Comparison of ENCODE assay signal across 8 cellular contexts in the genomic region with DNA sequence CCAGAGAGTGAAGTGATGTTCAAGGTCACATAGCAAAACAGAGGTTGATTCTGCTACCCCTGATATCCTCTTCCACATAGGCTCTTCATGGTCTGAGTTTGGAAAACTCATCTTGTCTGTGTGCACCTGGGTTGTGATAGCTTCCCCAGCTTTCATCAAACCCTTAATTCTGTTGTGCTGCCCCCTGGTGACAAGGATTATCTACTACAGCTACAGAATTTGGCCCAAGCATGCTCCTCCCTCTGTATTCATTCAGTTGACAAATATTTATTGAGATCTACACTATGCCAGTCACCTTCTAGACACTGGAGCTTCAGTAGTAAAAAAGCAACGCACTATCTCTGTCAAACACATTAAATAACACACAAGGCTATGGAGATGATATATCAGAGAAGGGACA. TPM values are rescaled to one million over a fixed set of nuclear protein-coding genes. Genes with fewer than 3 reads are reported as not detected.
DNase-seq lines count a peak whose midpoint lies in the region; ATAC-seq and TF ChIP-seq lines count a peak whose summit lies in the region.

No MANE protein-coding gene starts in this region.

- H3K9me3 ChIP-seq in psoas muscle: no peaks in the 10 kb centered on the region

- H3K9me3 Mint-ChIP-seq in glutamatergic neuron (ENCODE audit: unreplicated experiment): peaks cover 3% of the 10 kb centered on the region

- H3K27me3 ChIP-seq in psoas muscle (ENCODE audit: insufficient read depth in 3 of 3, low read length in 2 of 3): no peaks in the 10 kb centered on the region

- H3K4me1 Mint-ChIP-seq in glutamatergic neuron (ENCODE audit: low read depth, unreplicated experiment): no peaks in the 10 kb centered on the region

- no peak overlapping the region for H3K27ac ChIP-seq in psoas muscle

- no peak overlapping the region for H3K27ac Mint-ChIP-seq in glutamatergic neuron (ENCODE audit: unreplicated experiment)

- no peak overlapping the region for H3K4me3 Mint-ChIP-seq in glutamatergic neuron (ENCODE audit: unreplicated experiment)

- DNase-seq in GM10266 (ENCODE audit: extremely low spot score) (peak; percentile 71), KBM-7 (peak; percentile 69), RKO (ENCODE audit: low spot score) (peak; percentile 58), glutamatergic neuron (peak; percentile 68), psoas muscle (no peak)
- DNase-seq in activated naive CD4-positive, alpha-beta T cell treated with Interleukin-2 at 50 U/mL for 16 hours: peak; percentile 21

- intact Hi-C loops in psoas muscle (cut with DNase I): loop anchor here (2.0 to 5.0 kb wide), 2 partner anchors 92 to 109 kb away; no protein-coding TSS in a partner anchor

- in situ Hi-C loops in KBM-7 (cut with MboI; ENCODE audit: low pct_unique_long_range_greater_than_20kb, low sequenced_read_pairs): loop anchor here (25.0 kb wide), 1 partner anchor 102 kb away; no protein-coding TSS in a partner anchor

- 0 to 14% (median 1%) methylated on average over 1 of the region's 1 CpG for WGBS in psoas muscle, 3 donors

- H3K4me3 ChIP-seq in psoas muscle: no peak overlapping the region

- no peaks in the 10 kb centered on the region for H3K36me3 Mint-ChIP-seq in glutamatergic neuron (ENCODE audit: unreplicated experiment)

- H3K27me3 Mint-ChIP-seq in glutamatergic neuron (ENCODE audit: unreplicated experiment): no peaks in the 10 kb centered on the region

- ATAC-seq in GM21717 (IDR thresholded peaks at IDR 0.05; ENCODE audit: unreplicated experiment) (peak; percentile 83), psoas muscle (peak; percentile 81 to 95 (median 86)), HG03045 (IDR thresholded peaks at IDR 0.05; ENCODE audit: unreplicated experiment) (no peak)

- TF ChIP-seq CTCF in GM10266 (IDR thresholded peaks at IDR 0.05; ENCODE audit: control insufficient read depth, insufficient read depth, low read depth, missing control alignments): peak; percentile 76
- peak; percentile 75 for TF ChIP-seq CTCF in glutamatergic neuron (IDR thresholded peaks at IDR 0.05; ENCODE audit: partially characterized antibody, unreplicated experiment)
- peak; percentile 73 for TF ChIP-seq CTCF in psoas muscle (IDR thresholded peaks at IDR 0.05)

- H3K36me3 ChIP-seq in psoas muscle (ENCODE audit: insufficient read depth in 1 of 2, low read depth in 1 of 2): no peaks in the 10 kb centered on the region

- no peaks in the 10 kb centered on the region for H3K4me1 ChIP-seq in psoas muscle

RNA-seq across cellular contexts. Expression of a gene that starts 50.4 kb away (rescaled TPM):
- total RNA-seq in glutamatergic neuron (ENCODE audit: unreplicated experiment) (10.0 TPM), psoas muscle (10 to 100 TPM; 15.1 to 38.4 (median 22.5) TPM)
- polyA plus RNA-seq in psoas muscle: 10 to 100 TPM in 2 of 3 donors, 1 to 10 TPM in 1; 6.3 to 36.1 (median 35.2) TPM

RNA-seq across cellular contexts. Expression of a gene that starts 60.0 kb away (rescaled TPM):
- total RNA-seq in glutamatergic neuron (ENCODE audit: unreplicated experiment) (3.3 TPM), psoas muscle (10 to 100 TPM in 2 of 4 donors, 1 to 10 TPM in 2; 3.7 to 63.6 (median 27.1) TPM)
- polyA plus RNA-seq in psoas muscle: 10 to 100 TPM in 2 of 3 donors, 1 to 10 TPM in 1; 7.1 to 42.1 (median 31.3) TPM

Comparison
In these comparisons a context has a peak if more than half of its experiments do, and no peak if none do; other contexts are left out.
1. DNase-seq: peak in GM10266 (single experiment), KBM-7 (single experiment), RKO (single experiment), activated naive CD4-positive, alpha-beta T cell treated with Interleukin-2 at 50 U/mL for 16 hours (single experiment) and glutamatergic neuron (single experiment); none in psoas muscle (0 of 2).
2. Peak in every context shown above with its lines, with median percentiles within 50 percentile points of each other: CTCF ChIP-seq.